In the genomic region with DNA sequence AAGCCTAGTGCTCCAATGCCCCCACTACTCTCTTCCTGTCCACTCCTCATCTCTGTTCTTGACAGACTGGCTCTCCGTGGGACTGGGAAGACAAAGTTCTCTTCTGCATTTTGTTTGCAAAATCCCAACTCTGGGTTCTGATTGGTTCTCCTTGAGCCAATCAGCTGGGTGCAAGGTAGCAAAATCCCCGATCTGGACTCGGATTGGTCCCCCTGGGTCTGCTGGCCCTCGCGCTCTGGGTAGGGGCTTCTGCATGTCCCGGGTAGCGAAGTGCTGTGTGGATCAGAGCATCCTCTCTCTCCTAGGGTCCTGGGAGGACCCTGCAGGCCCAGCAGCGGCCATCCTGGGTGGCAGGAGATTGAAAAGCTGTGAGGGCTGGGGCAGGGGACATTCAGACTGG, we compare ENCODE assay signal across 1 cellular context.
TF ChIP-seq lines count a peak whose summit lies in the region.

No MANE protein-coding gene starts in this region.

TF ChIP-seq in K562, 482 proteins besides CTCF, POLR2A, EP300 and RAD21:
- TF ChIP-seq NFYB (IDR thresholded peaks at IDR 0.05; ENCODE audit: extremely low read depth, insufficient read length) (peak; percentile 18), ZNF445 (CRISPR knock-in tag; IDR thresholded peaks at IDR 0.05; ENCODE audit: low read depth) (no peak)
